8 cellular contexts compared by ENCODE assay signal in the genomic region with DNA sequence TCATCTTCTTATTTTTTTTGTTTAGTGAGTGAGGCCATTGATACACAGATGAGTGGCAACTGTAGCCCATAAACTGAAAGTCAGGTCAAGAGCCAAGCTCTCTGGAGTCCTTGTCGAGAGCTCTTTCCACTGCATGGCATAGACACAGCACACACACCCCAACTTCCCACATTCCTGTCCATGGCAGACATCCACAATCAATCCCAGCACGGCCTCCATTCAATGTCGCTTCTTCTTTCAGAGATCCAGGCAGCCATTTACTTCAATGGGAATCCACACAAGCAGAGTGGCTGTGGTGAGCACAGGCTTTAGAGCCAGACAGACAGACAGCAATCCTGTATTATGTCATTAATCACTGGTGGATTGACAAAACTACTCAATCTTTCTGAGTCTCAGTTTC.
"Had no signal": no experiment of that assay in that cellular context is flagged by ENCODE, and none has a peak within 500 bp of the region (broad histone marks: within the 10 kb centered on the region; RNA-seq: fewer than 3 reads in every experiment).

No MANE protein-coding gene starts in this region.

- FAIRE-seq: H54, HepG2 had no signal

- H2AFZ ChIP-seq: GM23248 had no signal

- ATAC-seq: HepG2 had no signal

- DNase-seq: GM23248, GOT3, H9, HCEC 1CT, KG1 had no signal

- H3K9ac ChIP-seq: GM23248 had no signal

- H3K27ac ChIP-seq: GM23248, HL-60 had no signal

- H3K4me3 ChIP-seq: GM23248 had no signal
